In genomic region chr14:73570913-73571312, GRCh38 we compare ENCODE assay signal across 8 cellular contexts. TPM values are rescaled to one million over a fixed set of nuclear protein-coding genes. Genes with fewer than 3 reads are reported as not detected.
DNase-seq lines count a peak whose midpoint lies in the region; ATAC-seq, FAIRE-seq and TF ChIP-seq lines count a peak whose summit lies in the region.
"Not testable (repeated sequence)": the region's sequence is repeated elsewhere in the genome, so short reads cannot be mapped to it uniquely, and the experiment has no call there.

No MANE protein-coding gene starts in this region.

- H3K4me1 ChIP-seq in OCI-LY1 (ENCODE audit: insufficient read depth, low read length, severe bottlenecking) (peaks cover 27% of the 10 kb centered on the region), keratinocyte (ENCODE audit: control insufficient read depth, extremely low read depth, insufficient read depth, low read length) (peaks cover 20% of the 10 kb centered on the region)

- not testable (repeated sequence) for H3K79me2 ChIP-seq in OCI-LY1 (ENCODE audit: insufficient read depth, low read length); keratinocyte (ENCODE audit: control insufficient read depth, insufficient read depth, low read length)

- not testable (repeated sequence) for H4K20me1 ChIP-seq in OCI-LY1 (ENCODE audit: insufficient read depth, low read length); keratinocyte (ENCODE audit: control insufficient read depth, extremely low read depth, insufficient read depth, low read length)

- H3K4me3 Mint-ChIP-seq in activated CD8-positive, alpha-beta T cell treated with anti-CD3 and anti-CD28 coated beads for 36 hours = not testable (repeated sequence)
- peak overlapping the region; percentile 93 for H3K4me3 Mint-ChIP-seq in central memory CD8-positive, alpha-beta T cell

- H3K9ac ChIP-seq in OCI-LY1 (ENCODE audit: low read length); keratinocyte (ENCODE audit: control insufficient read depth, extremely low read depth, insufficient read depth, low read length): not testable (repeated sequence)

- not testable (repeated sequence) for H3K27me3 ChIP-seq in AG04450 (ENCODE audit: control insufficient read depth, insufficient read depth, low read length); OCI-LY1 (ENCODE audit: insufficient read depth, low read length); keratinocyte (ENCODE audit: control insufficient read depth, extremely low read depth, insufficient read depth, low read length)

- TF ChIP-seq CTCF in AG04450 (IDR thresholded peaks at IDR 0.05; ENCODE audit: low read depth, low read length) (peak; percentile 56), OCI-LY1 (IDR thresholded peaks at IDR 0.05; ENCODE audit: low read length) (peak; percentile 67), keratinocyte (optimal IDR thresholded peaks at IDR 0.05 in 1 of 3, IDR thresholded peaks at IDR 0.05 in 1 of 3, conservative IDR thresholded peaks at IDR 0.05 in 1 of 3; ENCODE audit: extremely low read depth in 1 of 3, insufficient read depth in 2 of 3, low read length in 3 of 3) (peak in 2 of 3 experiments; percentile 26 to 63)
- peak; percentile 72 for TF ChIP-seq CTCF in activated CD8-positive, alpha-beta T cell treated with anti-CD3 and anti-CD28 coated beads for 36 hours (IDR thresholded peaks at IDR 0.05)

- CTCF ChIA-PET in AG04450 (lab: Charles Lee) = interaction anchor here (0.7 to 1.8 kb wide), 3 partner anchors 59 to 310 kb away, joined by 3 to 15 read pairs (median 4); no protein-coding TSS in a partner anchor
- CTCF ChIA-PET in activated CD8-positive, alpha-beta T cell treated with anti-CD3 and anti-CD28 coated beads for 36 hours (lab: Charles Lee) = interaction anchor here (0.6 to 2.5 kb wide), 15 partner anchors 8 to 491 kb away, joined by 3 to 9 read pairs (median 4); partner anchors contain the start of genes ACOT4 and DNAL1

- H3K4me3 ChIP-seq in AG04450 (ENCODE audit: low read depth, low read length); keratinocyte (ENCODE audit: control insufficient read depth in 2 of 3, extremely low read depth in 1 of 3, insufficient read depth in 2 of 3, low read depth in 1 of 3, low read length in 3 of 3): not testable (repeated sequence)
- H3K4me3 ChIP-seq in OCI-LY1 (ENCODE audit: low read depth, low read length, poor library complexity, severe bottlenecking) = peak overlapping the region; percentile 62

- intact Hi-C loops in activated CD8-positive, alpha-beta T cell treated with anti-CD3 and anti-CD28 coated beads for 36 hours (cut with micrococcal nuclease) = not testable (repeated sequence)

- not testable (repeated sequence) for FAIRE-seq in keratinocyte (lab: Jason Lieb, UNC)

- peaks cover 37% of the 10 kb centered on the region for H3K36me3 Mint-ChIP-seq in activated CD8-positive, alpha-beta T cell treated with anti-CD3 and anti-CD28 coated beads for 36 hours (ENCODE audit: low read depth)
- H3K36me3 Mint-ChIP-seq in central memory CD8-positive, alpha-beta T cell (ENCODE audit: insufficient read depth) = peaks cover 31% of the 10 kb centered on the region

- H3K27ac Mint-ChIP-seq in activated CD8-positive, alpha-beta T cell treated with anti-CD3 and anti-CD28 coated beads for 36 hours = not testable (repeated sequence)
- H3K27ac Mint-ChIP-seq in central memory CD8-positive, alpha-beta T cell (ENCODE audit: low read depth) = peak overlapping the region; percentile 90

- POLR2A ChIA-PET in AG04450 (lab: Yijun Ruan, JAX) = interaction anchor here (0.5 to 0.7 kb wide), 2 partner anchors 10 to 67 kb away, joined by 3 to 4 read pairs; no protein-coding TSS in a partner anchor
- POLR2A ChIA-PET in activated CD8-positive, alpha-beta T cell treated with anti-CD3 and anti-CD28 coated beads for 36 hours (lab: Charles Lee) = interaction anchor here (0.7 to 1.3 kb wide), 2 partner anchors 62 to 108 kb away, joined by 3 to 4 read pairs; no protein-coding TSS in a partner anchor

- dilution Hi-C loops in keratinocyte (cut with MboI; ENCODE audit: extremely low pct_ligation_motif_present, low sequenced_read_pairs) = not testable (repeated sequence)

- H3F3A ChIP-seq in OCI-LY1 (ENCODE audit: insufficient read depth, low read length) = not testable (repeated sequence)

- H3K4me1 Mint-ChIP-seq in activated CD8-positive, alpha-beta T cell treated with anti-CD3 and anti-CD28 coated beads for 36 hours (ENCODE audit: low read depth) = peaks cover 28% of the 10 kb centered on the region
- H3K4me1 Mint-ChIP-seq in central memory CD8-positive, alpha-beta T cell = peaks cover 28% of the 10 kb centered on the region

- peak overlapping the region; percentile 68; the same call in 1 of the 2 replicates for H3K4me2 ChIP-seq in OCI-LY1 (ENCODE audit: low read length)
- not testable (repeated sequence) for H3K4me2 ChIP-seq in keratinocyte (ENCODE audit: control insufficient read depth, extremely low read depth, insufficient read depth, low read depth, low read length)

- not testable (repeated sequence) for H3K27ac ChIP-seq in AG04450 (ENCODE audit: low read depth, low read length); OCI-LY1 (ENCODE audit: low read depth, low read length, poor library complexity, severe bottlenecking); keratinocyte (ENCODE audit: control insufficient read depth, insufficient read depth, low read length)

- not testable (repeated sequence) for H2AFZ ChIP-seq in OCI-LY1 (ENCODE audit: low read length); keratinocyte (ENCODE audit: control insufficient read depth, low read length)

- H3K9me1 ChIP-seq in keratinocyte (ENCODE audit: control insufficient read depth, extremely low read depth, insufficient read depth, low read length) = not testable (repeated sequence)

- not testable (repeated sequence) for H3K9me3 Mint-ChIP-seq in activated CD8-positive, alpha-beta T cell treated with anti-CD3 and anti-CD28 coated beads for 36 hours; central memory CD8-positive, alpha-beta T cell

- not testable (repeated sequence) for H3K9me3 ChIP-seq in AG04450 (ENCODE audit: control insufficient read depth, insufficient read depth, low read length); OCI-LY1 (ENCODE audit: low read length); keratinocyte (ENCODE audit: control insufficient read depth, low read depth, low read length)

- peaks cover 10% of the 10 kb centered on the region; the same call in 1 of the 2 replicates for H3K36me3 ChIP-seq in OCI-LY1 (ENCODE audit: insufficient read depth, low read length)
- H3K36me3 ChIP-seq in keratinocyte (ENCODE audit: control insufficient read depth in 2 of 2, extremely low read depth in 1 of 2, insufficient read depth in 2 of 2, low read length in 2 of 2) = not testable (repeated sequence)

- ATAC-seq in GM18861 (IDR thresholded peaks at IDR 0.05; ENCODE audit: unreplicated experiment) (peak; percentile 56), HG03439 (IDR thresholded peaks at IDR 0.05; ENCODE audit: unreplicated experiment) (peak; percentile 52)
- ATAC-seq in activated CD8-positive, alpha-beta T cell treated with anti-CD3 and anti-CD28 coated beads for 36 hours = peak; percentile 70
- ATAC-seq in central memory CD8-positive, alpha-beta T cell (replicated peaks; ENCODE audit: extremely low read depth, poor library complexity, severe bottlenecking) = peak; percentile 68

- DNase-seq in AG04450 (ENCODE audit: low read depth, low spot score); keratinocyte (ENCODE audit: low read depth, low spot score): not testable (repeated sequence)
- peak; percentile 77 for DNase-seq in activated CD8-positive, alpha-beta T cell treated with anti-CD3 and anti-CD28 coated beads for 36 hours
- peak; percentile 58 to 60 for DNase-seq in central memory CD8-positive, alpha-beta T cell (ENCODE audit: low spot score in 2 of 2)
- peak; percentile 38 to 61 for DNase-seq in stimulated activated CD4-positive, alpha-beta T cell treated with anti-CD3 and anti-CD28 coated beads, Interleukin-15, amount 100 ng/mL, for 1 hour (ENCODE audit: low read depth in 1 of 2, low spot score in 1 of 2)

- not testable (repeated sequence) for H3K9me2 ChIP-seq in OCI-LY1 (ENCODE audit: low read depth, low read length)

- not testable (repeated sequence) for H3K27me3 Mint-ChIP-seq in activated CD8-positive, alpha-beta T cell treated with anti-CD3 and anti-CD28 coated beads for 36 hours; central memory CD8-positive, alpha-beta T cell

RNA-seq across cellular contexts. Expression of gene ACOT2, which starts 1.9 kb away (rescaled TPM):
- polyA plus RNA-seq in AG04450 (2011; rRNA removed) (30.5 and 35.3 TPM in 2 replicates), keratinocyte (5.4 to 7.5 TPM (median 6.9 TPM) in 3 replicates)
- polyA minus RNA-seq in AG04450 (2011; rRNA and poly(A)+ RNA removed) = 14.3 and 14.4 TPM in 2 replicates
- total RNA-seq in activated CD8-positive, alpha-beta T cell treated with anti-CD3 and anti-CD28 coated beads for 36 hours = 1 to 10 TPM; 4.9 to 6.3 TPM
- 5.0 TPM for polyA plus RNA-seq in keratinocyte (2011; ENCODE audit: low read depth)
- polyA plus RNA-seq in keratinocyte (2011; cell fraction: cytosol; rRNA removed) = 5.1 and 8.1 TPM in 2 replicates
- 8.8 and 11.9 TPM in 2 replicates for polyA plus RNA-seq in keratinocyte (2011; cell fraction: nucleus; rRNA removed)
- 5.6 and 7.2 TPM in 2 replicates for polyA plus RNA-seq in keratinocyte (2012; ENCODE audit: low replicate concordance)
- 1.2 to 2.7 TPM (median 1.9 TPM) in 3 replicates for polyA minus RNA-seq in keratinocyte
- 4.6 TPM for polyA minus RNA-seq in keratinocyte (2011; cell fraction: cytosol; rRNA and poly(A)+ RNA removed)
- 3.6 and 4.0 TPM in 2 replicates for polyA minus RNA-seq in keratinocyte (2011; cell fraction: nucleus; rRNA and poly(A)+ RNA removed)

RNA-seq across cellular contexts. Expression of gene HEATR4, which starts 12.2 kb away (rescaled TPM):
- polyA plus RNA-seq in AG04450 (2011; rRNA removed) (not detected in 2 replicates), keratinocyte (0.12 to 0.24 TPM (median 0.16 TPM) in 3 replicates)
- polyA minus RNA-seq in AG04450 (2011; rRNA and poly(A)+ RNA removed) = not detected in 2 replicates
- total RNA-seq in activated CD8-positive, alpha-beta T cell treated with anti-CD3 and anti-CD28 coated beads for 36 hours = not detected
- not detected for polyA plus RNA-seq in keratinocyte (2011; ENCODE audit: low read depth)
- polyA plus RNA-seq in keratinocyte (2011; cell fraction: cytosol; rRNA removed) = 0.05 and 0.06 TPM in 2 replicates
- 0.34 and 0.68 TPM in 2 replicates for polyA plus RNA-seq in keratinocyte (2011; cell fraction: nucleus; rRNA removed)
- 0.10 TPM in 1 of 2 replicates, not detected in the other for polyA plus RNA-seq in keratinocyte (2012; ENCODE audit: low replicate concordance)
- 0.26 to 0.51 TPM (median 0.40 TPM) in 3 replicates for polyA minus RNA-seq in keratinocyte
- not detected for polyA minus RNA-seq in keratinocyte (2011; cell fraction: cytosol; rRNA and poly(A)+ RNA removed)
- polyA minus RNA-seq in keratinocyte (2011; cell fraction: nucleus; rRNA and poly(A)+ RNA removed) = 0.21 and 1.2 TPM in 2 replicates

RNA-seq across cellular contexts. Expression of gene ACOT4, which starts 20.8 kb away (rescaled TPM):
- polyA plus RNA-seq in AG04450 (2011; rRNA removed) = 0.37 and 0.45 TPM in 2 replicates
- polyA minus RNA-seq in AG04450 (2011; rRNA and poly(A)+ RNA removed) = 0.26 TPM in 1 of 2 replicates, not detected in the other
- total RNA-seq in activated CD8-positive, alpha-beta T cell treated with anti-CD3 and anti-CD28 coated beads for 36 hours = 1 to 10 TPM; 1.8 to 2.2 TPM
- 0.29 to 0.68 TPM (median 0.40 TPM) in 3 replicates for polyA plus RNA-seq in keratinocyte
- not detected for polyA plus RNA-seq in keratinocyte (2011; ENCODE audit: low read depth)
- polyA plus RNA-seq in keratinocyte (2011; cell fraction: cytosol; rRNA removed) = 0.44 and 0.57 TPM in 2 replicates
- polyA plus RNA-seq in keratinocyte (2011; cell fraction: nucleus; rRNA removed) = 0.23 and 0.64 TPM in 2 replicates
- polyA plus RNA-seq in keratinocyte (2012; ENCODE audit: low replicate concordance) = 0.13 and 0.41 TPM in 2 replicates
- 0.10 to 0.19 TPM in 2 of 3 replicates, not detected in the other for polyA minus RNA-seq in keratinocyte
- 1.3 TPM for polyA minus RNA-seq in keratinocyte (2011; cell fraction: cytosol; rRNA and poly(A)+ RNA removed)
- polyA minus RNA-seq in keratinocyte (2011; cell fraction: nucleus; rRNA and poly(A)+ RNA removed) = 0.32 TPM in 1 of 2 replicates, not detected in the other

RNA-seq across cellular contexts. Expression of gene ACOT1, which starts 34.0 kb away (rescaled TPM):
- 6.7 and 7.2 TPM in 2 replicates for polyA plus RNA-seq in AG04450 (2011; rRNA removed)
- polyA minus RNA-seq in AG04450 (2011; rRNA and poly(A)+ RNA removed) = 5.3 and 7.1 TPM in 2 replicates
- 1 to 10 TPM; 1.2 to 1.3 TPM for total RNA-seq in activated CD8-positive, alpha-beta T cell treated with anti-CD3 and anti-CD28 coated beads for 36 hours
- 5.4 to 8.7 TPM (median 6.1 TPM) in 3 replicates for polyA plus RNA-seq in keratinocyte
- 0.71 TPM for polyA plus RNA-seq in keratinocyte (2011; ENCODE audit: low read depth)
- polyA plus RNA-seq in keratinocyte (2011; cell fraction: cytosol; rRNA removed) = 4.5 and 6.1 TPM in 2 replicates
- polyA plus RNA-seq in keratinocyte (2011; cell fraction: nucleus; rRNA removed) = 7.7 and 8.9 TPM in 2 replicates
- polyA plus RNA-seq in keratinocyte (2012; ENCODE audit: low replicate concordance) = 2.2 and 5.7 TPM in 2 replicates
- 1.9 to 3.9 TPM (median 2.6 TPM) in 3 replicates for polyA minus RNA-seq in keratinocyte
- polyA minus RNA-seq in keratinocyte (2011; cell fraction: cytosol; rRNA and poly(A)+ RNA removed) = 5.6 TPM
- polyA minus RNA-seq in keratinocyte (2011; cell fraction: nucleus; rRNA and poly(A)+ RNA removed) = 3.1 and 4.6 TPM in 2 replicates

RNA-seq across cellular contexts. Expression of gene ACOT6, which starts 41.4 kb away (rescaled TPM):
- polyA plus RNA-seq in AG04450 (2011; rRNA removed) (not detected in 2 replicates), keratinocyte (not detected in 3 replicates)
- polyA minus RNA-seq in AG04450 (2011; rRNA and poly(A)+ RNA removed) = not detected in 2 replicates
- not detected for total RNA-seq in activated CD8-positive, alpha-beta T cell treated with anti-CD3 and anti-CD28 coated beads for 36 hours
- polyA plus RNA-seq in keratinocyte (2011; ENCODE audit: low read depth) = not detected
- polyA plus RNA-seq in keratinocyte (2011; cell fraction: cytosol; rRNA removed) = not detected in 2 replicates
- not detected in 2 replicates for polyA plus RNA-seq in keratinocyte (2011; cell fraction: nucleus; rRNA removed)
- polyA plus RNA-seq in keratinocyte (2012; ENCODE audit: low replicate concordance) = not detected in 2 replicates
- not detected in 3 replicates for polyA minus RNA-seq in keratinocyte
- polyA minus RNA-seq in keratinocyte (2011; cell fraction: cytosol; rRNA and poly(A)+ RNA removed) = not detected
- polyA minus RNA-seq in keratinocyte (2011; cell fraction: nucleus; rRNA and poly(A)+ RNA removed) = not detected in 2 replicates
